In genomic region chr6:125063307-125063706, GRCh38 we compare ENCODE assay signal across 11 cellular contexts.
"Had no signal": no experiment of that assay in that cellular context is flagged by ENCODE, and none has a peak within 500 bp of the region (broad histone marks: within the 10 kb centered on the region; RNA-seq: fewer than 3 reads in every experiment).

No MANE protein-coding gene starts in this region.

- ATAC-seq: HCT116, HepG2 had no signal

- H3K4me2 ChIP-seq: KMS-11 had no signal

- H3K9ac ChIP-seq: GM23248, KMS-11 had no signal

- DNase-seq: GM23248, GOT3, H7, HFFc6, Karpas-422, KBM-7 had no signal

- H2AFZ ChIP-seq: GM23248 had no signal

- FAIRE-seq: HepG2 had no signal

- H3K27ac ChIP-seq: GM23248, HL-60, KMS-11 had no signal

- H3K4me1 ChIP-seq: HAP-1 had no signal

- H3K36me3 ChIP-seq: HAP-1 had no signal

- H3K4me3 ChIP-seq: GM23248, HAP-1 had no signal

- H3K9me3 ChIP-seq: HAP-1 had no signal
